Comparison of ENCODE assay signal across 8 cellular contexts in genomic region chr7:151251926-151252835, GRCh38. TPM values are rescaled to one million over a fixed set of nuclear protein-coding genes. Genes with fewer than 3 reads are reported as not detected.
DNase-seq lines count a peak whose midpoint lies in the region; ATAC-seq, FAIRE-seq and TF ChIP-seq lines count a peak whose summit lies in the region.

No MANE protein-coding gene starts in this region.

- CTCF ChIA-PET in Panc1 (lab: Charles Lee) (interaction anchor here (0.6 kb wide), 1 partner anchor 95 kb away, joined by 3 read pairs; no protein-coding TSS in a partner anchor), endothelial cell of umbilical vein (lab: Charles Lee) (interaction anchor here (0.9 to 2.6 kb wide), 2 partner anchors 9 to 53 kb away, joined by 3 to 14 read pairs; no protein-coding TSS in a partner anchor)
- CTCF ChIA-PET in activated CD4-positive, alpha-beta T cell treated with anti-CD3 and anti-CD28 coated beads, Interleukin-2, amount 10 ng/mL, durations not matched to agents 7 days and 5 days (lab: Charles Lee), result interaction anchor here (0.7 to 2.1 kb wide), 5 partner anchors 9 to 121 kb away, joined by 3 to 13 read pairs (median 3); no protein-coding TSS in a partner anchor

- FAIRE-seq in endothelial cell of umbilical vein (lab: Jason Lieb, UNC), result peak; percentile 82

- H3K27me3 ChIP-seq in Panc1 (ENCODE audit: control insufficient read depth, insufficient read depth, low read length), result no peaks in the 10 kb centered on the region
- peaks cover 2 to 4% of the 10 kb centered on the region in 2 experiments for H3K27me3 ChIP-seq in endothelial cell of umbilical vein (ENCODE audit: control insufficient read depth in 2 of 2, insufficient read depth in 2 of 2, low read length in 2 of 2)
- no peaks in the 10 kb centered on the region for H3K27me3 ChIP-seq in thyroid gland

- in situ Hi-C loops in Panc1 (cut with HindIII; ENCODE audit: low pct_unique_long_range_greater_than_20kb, low sequenced_read_pairs), result no loop called here

- H3K4me2 ChIP-seq in endothelial cell of umbilical vein (ENCODE audit: insufficient read depth, low read length), result peak overlapping the region; percentile 60

- H3K27ac ChIP-seq in Panc1 (ENCODE audit: low read length) (peak overlapping the region; percentile 83), endothelial cell of umbilical vein (ENCODE audit: insufficient read depth, low read depth, low read length) (no peak overlapping the region), mesodermal cell (ENCODE audit: low read depth, low read length, severe bottlenecking) (peak overlapping the region; percentile 84), thyroid gland (peak overlapping the region; percentile 63 to 88 (median 87))

- no peak overlapping the region for H3K4me3 Mint-ChIP-seq in activated CD4-positive, alpha-beta T cell treated with anti-CD3 and anti-CD28 coated beads, Interleukin-2, amount 10 ng/mL, durations not matched to agents 7 days and 5 days

- peak overlapping the region; percentile 69 for H3K9ac ChIP-seq in endothelial cell of umbilical vein (replicated peaks; ENCODE audit: extremely low read depth, insufficient read depth, low read length)

- no peaks in the 10 kb centered on the region for H3K36me3 Mint-ChIP-seq in activated CD4-positive, alpha-beta T cell treated with anti-CD3 and anti-CD28 coated beads, Interleukin-2, amount 10 ng/mL, durations not matched to agents 7 days and 5 days (ENCODE audit: low read depth)

- H3K4me3 ChIP-seq in Panc1 (ENCODE audit: low read depth in 2 of 2, low read length in 2 of 2) (peak overlapping the region; percentile 56 to 67), endothelial cell of umbilical vein (replicated peaks in 1 of 3; ENCODE audit: insufficient read depth in 1 of 3, low read depth in 1 of 3, low read length in 3 of 3) (peak overlapping the region; percentile 27 to 44 (median 38)), mesodermal cell (ENCODE audit: extremely low read depth, insufficient read depth, low read length, poor library complexity, severe bottlenecking) (peak overlapping the region; percentile 51), thyroid gland (replicated peaks in 1 of 3) (peak overlapping the region in 2 of 3 donors; percentile 54 to 96)

- peak; percentile 27 for TF ChIP-seq POLR2A in endothelial cell of umbilical vein (IDR thresholded peaks at IDR 0.05; ENCODE audit: low read depth, low read length)
- TF ChIP-seq POLR2A in thyroid gland (IDR thresholded peaks at IDR 0.05), result peak in 1 of 2 donors; percentile 53

- no peaks in the 10 kb centered on the region for H3K79me2 ChIP-seq in endothelial cell of umbilical vein (ENCODE audit: control insufficient read depth, insufficient read depth, low read length)

- POLR2A ChIA-PET in Panc1 (lab: Charles Lee) (interaction anchor here (0.6 to 0.7 kb wide), 2 partner anchors 11 to 25 kb away, joined by 3 read pairs; partner anchors contain the start of gene ABCF2), endothelial cell of umbilical vein (lab: Charles Lee) (no interaction called here)
- POLR2A ChIA-PET in activated CD4-positive, alpha-beta T cell treated with anti-CD3 and anti-CD28 coated beads, Interleukin-2, amount 10 ng/mL, durations not matched to agents 7 days and 5 days (lab: Charles Lee), result no interaction called here

- intact Hi-C loops in Panc1 (cut with micrococcal nuclease; ENCODE audit: unreplicated experiment), result loop anchor here (5.0 kb wide), 1 partner anchor 50 kb away; no protein-coding TSS in a partner anchor
- intact Hi-C loops in endothelial cell of umbilical vein (cut with micrococcal nuclease), result no loop called here
- intact Hi-C loops in thyroid gland (cut with DNase I), result no loop called here

- H3K36me3 ChIP-seq in Panc1 (ENCODE audit: control insufficient read depth, insufficient read depth, low read length) (no peaks in the 10 kb centered on the region), endothelial cell of umbilical vein (ENCODE audit: control insufficient read depth in 2 of 2, extremely low read depth in 1 of 2, insufficient read depth in 2 of 2, low read length in 2 of 2) (no peaks in the 10 kb centered on the region), mesodermal cell (ENCODE audit: control insufficient read depth, insufficient read depth, low read length) (no peaks in the 10 kb centered on the region), thyroid gland (no peaks in the 10 kb centered on the region)

- no peaks in the 10 kb centered on the region for H4K20me1 ChIP-seq in endothelial cell of umbilical vein (replicated peaks; ENCODE audit: control insufficient read depth, extremely low read depth, insufficient read depth, low read length)

- TF ChIP-seq CTCF in Panc1 (IDR thresholded peaks at IDR 0.05) (no peak), endothelial cell of umbilical vein (IDR thresholded peaks at IDR 0.05; ENCODE audit: extremely low read depth in 1 of 2, insufficient read depth in 1 of 2, low read depth in 1 of 2, low read length in 2 of 2) (no peak), thyroid gland (IDR thresholded peaks at IDR 0.05) (no peak)

- no TSS peak for BruUV-seq in Panc1 (replicated peaks; lab: Mats Ljungman, UMichigan)
- no TSS peak for BruUV-seq in endothelial cell of umbilical vein (replicated peaks; lab: Mats Ljungman, UMichigan)

- no peaks in the 10 kb centered on the region for H3K9me3 Mint-ChIP-seq in activated CD4-positive, alpha-beta T cell treated with anti-CD3 and anti-CD28 coated beads, Interleukin-2, amount 10 ng/mL, durations not matched to agents 7 days and 5 days

- peaks cover 17% of the 10 kb centered on the region for H3K4me1 Mint-ChIP-seq in activated CD4-positive, alpha-beta T cell treated with anti-CD3 and anti-CD28 coated beads, Interleukin-2, amount 10 ng/mL, durations not matched to agents 7 days and 5 days

- no peaks in the 10 kb centered on the region for H3K9me1 ChIP-seq in endothelial cell of umbilical vein (replicated peaks; ENCODE audit: control insufficient read depth, extremely low read depth, insufficient read depth, low read length)

- dilution Hi-C loops in endothelial cell of umbilical vein (cut with MboI; ENCODE audit: extremely low pct_ligation_motif_present, low sequenced_read_pairs), result no loop called here

- H3K27ac Mint-ChIP-seq in activated CD4-positive, alpha-beta T cell treated with anti-CD3 and anti-CD28 coated beads, Interleukin-2, amount 10 ng/mL, durations not matched to agents 7 days and 5 days, result no peak overlapping the region

- peaks cover 64% of the 10 kb centered on the region for H3K27me3 Mint-ChIP-seq in activated CD4-positive, alpha-beta T cell treated with anti-CD3 and anti-CD28 coated beads, Interleukin-2, amount 10 ng/mL, durations not matched to agents 7 days and 5 days

- DNase-seq in DMS79 treated with DMSO at 0.1 percent for 48 hours (lab: John Stamatoyannopoulos, UW), result peak; percentile 13
- DNase-seq in DMS79 (lab: John Stamatoyannopoulos, UW), result no peak
- DNase-seq in Panc1 (ENCODE audit: low read depth, low spot score), result no peak
- DNase-seq in endothelial cell of umbilical vein (ENCODE audit: low read depth, low spot score), result peak; percentile 62
- peak; percentile 72 for DNase-seq in thyroid gland
- DNase-seq in activated CD4-positive, alpha-beta T cell treated with anti-CD3 and anti-CD28 coated beads, Interleukin-2, amount 10 ng/mL, durations not matched to agents 7 days and 5 days, result no peak

- H3K4me1 ChIP-seq in Panc1 (ENCODE audit: control insufficient read depth, insufficient read depth, low read length) (peaks cover 31% of the 10 kb centered on the region), endothelial cell of umbilical vein (ENCODE audit: control insufficient read depth, extremely low read depth, insufficient read depth, low read length) (peaks cover 10% of the 10 kb centered on the region), mesodermal cell (ENCODE audit: control insufficient read depth, insufficient read depth, low read length, poor library complexity, severe bottlenecking) (peaks cover 35% of the 10 kb centered on the region), thyroid gland (peaks cover 31 to 45% of the 10 kb centered on the region in 2 donors)

- H3K9me3 ChIP-seq in Panc1 (ENCODE audit: control insufficient read depth, insufficient read depth, low read depth, low read length) (no peaks in the 10 kb centered on the region), endothelial cell of umbilical vein (replicated peaks; ENCODE audit: control insufficient read depth, insufficient read depth, low read length) (no peaks in the 10 kb centered on the region), mesodermal cell (ENCODE audit: control insufficient read depth, low read length) (no peaks in the 10 kb centered on the region), thyroid gland (no peaks in the 10 kb centered on the region)

- ATAC-seq in Panc1 (peak; percentile 58), GM18517 (IDR thresholded peaks at IDR 0.05; ENCODE audit: unreplicated experiment) (no peak)

- peak overlapping the region; percentile 45 for H2AFZ ChIP-seq in endothelial cell of umbilical vein (ENCODE audit: low read depth, low read length)

- WGBS in mesodermal cell (ENCODE audit: insufficient coverage in 2 of 2), 2 experiments, result 4 to 11% methylated on average over 19 to 23 of the region's 52 CpGs
- 4 to 8% methylated on average over 36 to 37 of the region's 52 CpGs for WGBS in thyroid gland, 2 donors

RNA-seq across cellular contexts. Expression of gene SMARCD3, which starts 3.7 kb away (rescaled TPM):
- total RNA-seq in Panc1 (2021; ENCODE audit: unreplicated experiment) (27.8 TPM), endothelial cell of umbilical vein (5.9 and 6.1 TPM in 2 replicates), thyroid gland (10 to 100 TPM; 42.2 to 56.7 (median 47.2) TPM)
- polyA plus RNA-seq in Panc1 (2012; ENCODE audit: insufficient read length), result 35.9 TPM
- polyA plus RNA-seq in endothelial cell of umbilical vein, result 8.5 and 10.5 TPM in 2 replicates
- 5.6 and 6.0 TPM in 2 replicates for polyA plus RNA-seq in endothelial cell of umbilical vein (2011; cell fraction: cytosol; rRNA removed)
- polyA plus RNA-seq in endothelial cell of umbilical vein (2011; cell fraction: nucleus; rRNA removed), result 58.4 and 65.9 TPM in 2 replicates
- 10.2 and 13.5 TPM in 2 replicates for polyA plus RNA-seq in endothelial cell of umbilical vein (2012)
- 4.0 and 7.0 TPM in 2 replicates for polyA minus RNA-seq in endothelial cell of umbilical vein
- polyA minus RNA-seq in endothelial cell of umbilical vein (2011; cell fraction: cytosol; rRNA and poly(A)+ RNA removed), result 2.7 TPM
- polyA minus RNA-seq in endothelial cell of umbilical vein (2011; cell fraction: nucleus; rRNA and poly(A)+ RNA removed), result 6.4 and 10.1 TPM in 2 replicates
- 27.6 TPM for polyA plus RNA-seq in mesodermal cell (2013, experiment 1 of 2)
- 24.5 TPM for polyA plus RNA-seq in mesodermal cell (2013, experiment 2 of 2)
- 1 to 10 TPM; 2.0 to 2.5 TPM for total RNA-seq in activated CD4-positive, alpha-beta T cell treated with anti-CD3 and anti-CD28 coated beads, Interleukin-2, amount 10 ng/mL, durations not matched to agents 7 days and 5 days

RNA-seq across cellular contexts. Expression of gene CHPF2, which starts 19.9 kb away (rescaled TPM):
- total RNA-seq in Panc1 (2021; ENCODE audit: unreplicated experiment) (44.9 TPM), endothelial cell of umbilical vein (73.0 and 75.0 TPM in 2 replicates), thyroid gland (10 to 100 TPM; 33.9 to 82.4 (median 58.7) TPM)
- 43.7 TPM for polyA plus RNA-seq in Panc1 (2012; ENCODE audit: insufficient read length)
- polyA plus RNA-seq in endothelial cell of umbilical vein, result 72.8 and 95.3 TPM in 2 replicates
- 39.1 and 62.9 TPM in 2 replicates for polyA plus RNA-seq in endothelial cell of umbilical vein (2011; cell fraction: cytosol; rRNA removed)
- polyA plus RNA-seq in endothelial cell of umbilical vein (2011; cell fraction: nucleus; rRNA removed), result 93.3 and 100 TPM in 2 replicates
- 47.8 and 57.1 TPM in 2 replicates for polyA plus RNA-seq in endothelial cell of umbilical vein (2012)
- 55.3 and 65.4 TPM in 2 replicates for polyA minus RNA-seq in endothelial cell of umbilical vein
- 13.4 TPM for polyA minus RNA-seq in endothelial cell of umbilical vein (2011; cell fraction: cytosol; rRNA and poly(A)+ RNA removed)
- 46.5 and 56.4 TPM in 2 replicates for polyA minus RNA-seq in endothelial cell of umbilical vein (2011; cell fraction: nucleus; rRNA and poly(A)+ RNA removed)
- polyA plus RNA-seq in mesodermal cell (2013, experiment 1 of 2), result 32.9 TPM
- 31.6 TPM for polyA plus RNA-seq in mesodermal cell (2013, experiment 2 of 2)
- 10 to 100 TPM; 40.7 to 42.3 TPM for total RNA-seq in activated CD4-positive, alpha-beta T cell treated with anti-CD3 and anti-CD28 coated beads, Interleukin-2, amount 10 ng/mL, durations not matched to agents 7 days and 5 days

RNA-seq across cellular contexts. Expression of gene ABCF2, which starts 25.2 kb away (rescaled TPM):
- total RNA-seq in Panc1 (2021; ENCODE audit: unreplicated experiment) (64.4 TPM), endothelial cell of umbilical vein (56.7 and 61.6 TPM in 2 replicates), thyroid gland (10 to 100 TPM; 23.8 to 39.4 (median 34.1) TPM)
- 53.9 TPM for polyA plus RNA-seq in Panc1 (2012; ENCODE audit: insufficient read length)
- 43.0 and 45.3 TPM in 2 replicates for polyA plus RNA-seq in endothelial cell of umbilical vein
- polyA plus RNA-seq in endothelial cell of umbilical vein (2011; cell fraction: cytosol; rRNA removed), result 60.2 and 71.2 TPM in 2 replicates
- polyA plus RNA-seq in endothelial cell of umbilical vein (2011; cell fraction: nucleus; rRNA removed), result 44.3 and 57.2 TPM in 2 replicates
- 37.6 and 54.8 TPM in 2 replicates for polyA plus RNA-seq in endothelial cell of umbilical vein (2012)
- 48.4 and 55.1 TPM in 2 replicates for polyA minus RNA-seq in endothelial cell of umbilical vein
- 27.2 TPM for polyA minus RNA-seq in endothelial cell of umbilical vein (2011; cell fraction: cytosol; rRNA and poly(A)+ RNA removed)
- 12.5 and 19.8 TPM in 2 replicates for polyA minus RNA-seq in endothelial cell of umbilical vein (2011; cell fraction: nucleus; rRNA and poly(A)+ RNA removed)
- 38.7 TPM for polyA plus RNA-seq in mesodermal cell (2013, experiment 1 of 2)
- 33.6 TPM for polyA plus RNA-seq in mesodermal cell (2013, experiment 2 of 2)
- 10 to 100 TPM; 31.7 to 34.3 TPM for total RNA-seq in activated CD4-positive, alpha-beta T cell treated with anti-CD3 and anti-CD28 coated beads, Interleukin-2, amount 10 ng/mL, durations not matched to agents 7 days and 5 days

RNA-seq across cellular contexts. Expression of gene H2BK1, which starts 41.9 kb away (rescaled TPM):
- total RNA-seq in Panc1 (2021; ENCODE audit: unreplicated experiment) (not detected), endothelial cell of umbilical vein (not detected in 2 replicates), thyroid gland (not detected)
- not detected for polyA plus RNA-seq in Panc1 (2012; ENCODE audit: insufficient read length)
- not detected in 2 replicates for polyA plus RNA-seq in endothelial cell of umbilical vein
- polyA plus RNA-seq in endothelial cell of umbilical vein (2011; cell fraction: cytosol; rRNA removed), result not detected in 2 replicates
- polyA plus RNA-seq in endothelial cell of umbilical vein (2011; cell fraction: nucleus; rRNA removed), result not detected in 2 replicates
- polyA plus RNA-seq in endothelial cell of umbilical vein (2012), result not detected in 2 replicates
- polyA minus RNA-seq in endothelial cell of umbilical vein, result 0.81 TPM in 1 of 2 replicates, not detected in the other
- not detected for polyA minus RNA-seq in endothelial cell of umbilical vein (2011; cell fraction: cytosol; rRNA and poly(A)+ RNA removed)
- not detected in 2 replicates for polyA minus RNA-seq in endothelial cell of umbilical vein (2011; cell fraction: nucleus; rRNA and poly(A)+ RNA removed)
- polyA plus RNA-seq in mesodermal cell (2013, experiment 1 of 2), result not detected
- polyA plus RNA-seq in mesodermal cell (2013, experiment 2 of 2), result not detected
- total RNA-seq in activated CD4-positive, alpha-beta T cell treated with anti-CD3 and anti-CD28 coated beads, Interleukin-2, amount 10 ng/mL, durations not matched to agents 7 days and 5 days, result not detected

Comparison
In these comparisons a context has a peak if more than half of its experiments do, and no peak if none do; other contexts are left out.
1. DNase-seq: peak in DMS79 treated with DMSO at 0.1 percent for 48 hours (single experiment), endothelial cell of umbilical vein (single experiment) and thyroid gland (2 of 2); none in DMS79 (single experiment), Panc1 (single experiment) and activated CD4-positive, alpha-beta T cell treated with anti-CD3 and anti-CD28 coated beads, Interleukin-2, amount 10 ng/mL, durations not matched to agents 7 days and 5 days (single experiment).
2. Peak in every context shown above with its lines, with median percentiles within 50 percentile points of each other: H3K4me3 ChIP-seq.